In genomic region chr4:1176398-1177273, GRCh38 we compare ENCODE assay signal across 18 cellular contexts. TPM values are rescaled to one million over a fixed set of nuclear protein-coding genes. Genes with fewer than 3 reads are reported as not detected.
DNase-seq lines count a peak whose midpoint lies in the region; ATAC-seq, FAIRE-seq and TF ChIP-seq lines count a peak whose summit lies in the region.
"Had no signal": no experiment of that assay in that cellular context is flagged by ENCODE, and none has a peak within 500 bp of the region (broad histone marks: within the 10 kb centered on the region; RNA-seq: fewer than 3 reads in every experiment).

No MANE protein-coding gene starts in this region.

- no peak for FAIRE-seq in HepG2 (lab: Jason Lieb, UNC)

- in situ Hi-C loops in HepG2 (cut with HindIII; ENCODE audit: extremely low pct_ligation_motif_present, low pct_unique_long_range_greater_than_20kb), result no loop called here

- H3K36me3 ChIP-seq in heart right ventricle, result no peaks in the 10 kb centered on the region
- peaks cover 9% of the 10 kb centered on the region for H3K36me3 ChIP-seq in WERI-Rb-1
- no peaks in the 10 kb centered on the region for H3K36me3 ChIP-seq in HepG2 (replicated peaks in 1 of 2; ENCODE audit: control insufficient read depth in 1 of 2, insufficient read depth in 2 of 2, low read length in 2 of 2)
- no peaks in the 10 kb centered on the region for H3K36me3 ChIP-seq in vagina
- H3K36me3 ChIP-seq: stomach had no signal

- no peak for TF ChIP-seq CTCF in heart right ventricle (IDR thresholded peaks at IDR 0.05)
- TF ChIP-seq CTCF in WERI-Rb-1 (IDR thresholded peaks at IDR 0.05; ENCODE audit: low read depth, low read length), result no peak
- TF ChIP-seq CTCF in HepG2 (CRISPR knock-in tag; IDR thresholded peaks at IDR 0.05), result no peak
- TF ChIP-seq CTCF in vagina (IDR thresholded peaks at IDR 0.05), result no peak

- H3K4me3 ChIP-seq in heart right ventricle (no peak overlapping the region), right cardiac atrium (ENCODE audit: low read length) (no peak overlapping the region), WERI-Rb-1 (ENCODE audit: low read depth, low read length) (no peak overlapping the region), HepG2 (replicated peaks in 1 of 3; ENCODE audit: insufficient read depth in 1 of 3, low read depth in 2 of 3, low read length in 3 of 3) (peak overlapping the region in 1 of 3 experiments; percentile 56; a peak in 1 of 6 replicates), vagina (no peak overlapping the region)
- H3K4me3 ChIP-seq: stomach had no signal

- H3K79me2 ChIP-seq in HepG2 (ENCODE audit: insufficient read depth, low read length), result no peaks in the 10 kb centered on the region

- no TSS peak for BruUV-seq in HepG2 (replicated peaks; lab: Mats Ljungman, UMichigan)

- H3K4me1 ChIP-seq in heart right ventricle (peaks cover 10 to 46% (median 28%) of the 10 kb centered on the region in 9 donors), right cardiac atrium (ENCODE audit: control insufficient read depth, insufficient read depth, low read length) (no peaks in the 10 kb centered on the region), HepG2 (ENCODE audit: insufficient read depth, low read length) (peaks cover 61% of the 10 kb centered on the region), vagina (peaks cover 57% of the 10 kb centered on the region)

- 57 to 70% methylated on average over 1 of the region's 1 CpG for WGBS in heart right ventricle, 2 donors
- WGBS in right cardiac atrium, result 60% methylated on average over 1 of the region's 1 CpG
- WGBS in HepG2 (ENCODE audit: low lambda C conversion rate), result no CpG with 5 or more reads among the region's 1 CpG

- no peak for TF ChIP-seq RAD21 in HepG2 (CRISPR knock-in tag; IDR thresholded peaks at IDR 0.05)

- TF ChIP-seq EP300 in HepG2 (IDR thresholded peaks at IDR 0.05; ENCODE audit: low read depth in 2 of 2, low read length in 2 of 2), result no peak
- TF ChIP-seq EP300 in HepG2 (CRISPR knock-in tag; IDR thresholded peaks at IDR 0.05; ENCODE audit: borderline replicate concordance), result no peak

- intact Hi-C loops in heart right ventricle (cut with DNase I), result loop anchor here in 1 of 10 donors (5.0 kb wide), 1 partner anchor 46 kb away; no protein-coding TSS in a partner anchor
- intact Hi-C loops in right cardiac atrium (cut with DNase I), result loop anchor here in 1 of 4 donors (10.0 kb wide), 1 partner anchor 58 kb away; no protein-coding TSS in a partner anchor
- intact Hi-C loops in HepG2 (cut with micrococcal nuclease; ENCODE audit: unreplicated experiment), result no loop called here
- intact Hi-C loops in vagina (cut with DNase I), result no loop called here

- no peaks in the 10 kb centered on the region for H4K20me1 ChIP-seq in HepG2 (ENCODE audit: insufficient read depth, low read length)

- peak overlapping the region; percentile 6; the same call in 1 of the 2 replicates for H3K9ac ChIP-seq in HepG2 (ENCODE audit: insufficient read depth, low read depth, low read length)

- POLR2A ChIA-PET in HepG2 (lab: Yijun Ruan, JAX), result interaction anchor here (1.0 to 3.5 kb wide), 3 partner anchors 8 to 28 kb away, joined by 3 to 18 read pairs (median 9); no protein-coding TSS in a partner anchor

- no peak overlapping the region for H2AFZ ChIP-seq in HepG2 (ENCODE audit: low read length)

- TF ChIP-seq POLR2A in HepG2 (IDR thresholded peaks at IDR 0.05; ENCODE audit: insufficient read depth in 1 of 2, low read depth in 2 of 2, low read length in 2 of 2) (no peak), vagina (IDR thresholded peaks at IDR 0.05) (no peak)

- H3K4me2 ChIP-seq in HepG2 (ENCODE audit: low read depth, low read length), result peak overlapping the region; percentile 73

- ATAC-seq in heart right ventricle, result no peak
- no peak for ATAC-seq in right cardiac atrium
- ATAC-seq in HepG2, result no peak
- ATAC-seq in stimulated activated naive CD8-positive, alpha-beta T cell treated with anti-CD3 and anti-CD28 coated beads, Interleukin-15, Interleukin-2, amounts not matched to agents 100 U/mL and 50 U/mL, for 24 hours, result no peak
- ATAC-seq: naive thymus-derived CD8-positive, alpha-beta T cell had no signal

- H3K27me3 ChIP-seq in heart right ventricle (peaks cover 0 to 22% (median 9%) of the 10 kb centered on the region in 7 donors), right cardiac atrium (ENCODE audit: control insufficient read depth, insufficient read depth) (no peaks in the 10 kb centered on the region), WERI-Rb-1 (ENCODE audit: insufficient read depth, low read depth, severe bottlenecking) (no peaks in the 10 kb centered on the region), HepG2 (ENCODE audit: control insufficient read depth in 1 of 2, insufficient read depth in 2 of 2, low read length in 2 of 2) (peaks cover 0 to 1% of the 10 kb centered on the region in 2 experiments; a peak in 1 of 5 replicates), vagina (no peaks in the 10 kb centered on the region)

- peaks cover 0 to 22% (median 0%) of the 10 kb centered on the region in 11 donors for H3K9me3 ChIP-seq in heart right ventricle
- H3K9me3 ChIP-seq in right cardiac atrium (ENCODE audit: control insufficient read depth, low read length), result no peaks in the 10 kb centered on the region
- H3K9me3 ChIP-seq in WERI-Rb-1 (ENCODE audit: severe bottlenecking), result peaks cover 30% of the 10 kb centered on the region
- peaks cover 12% of the 10 kb centered on the region for H3K9me3 ChIP-seq in HepG2 (ENCODE audit: low read length)
- no peaks in the 10 kb centered on the region for H3K9me3 ChIP-seq in vagina

- CTCF ChIA-PET in HepG2 (lab: Yijun Ruan, JAX; ENCODE audit: low intra/inter-chr PET ratio, low total read pairs), result no interaction called here

- no peak for DNase-seq in heart right ventricle
- no peak for DNase-seq in right cardiac atrium
- DNase-seq in WERI-Rb-1, result no peak
- no peak for DNase-seq in HepG2 (ENCODE audit: low spot score)
- no peak for DNase-seq in vagina (ENCODE audit: extremely low spot score in 2 of 2)
- DNase-seq in mucosa of gallbladder (ENCODE audit: low spot score), result no peak
- no peak for DNase-seq in activated effector memory CD4-positive, alpha-beta T cell treated with Interleukin-2 at 50 U/mL for 16 hours
- DNase-seq in stimulated activated naive CD8-positive, alpha-beta T cell treated with anti-CD3 and anti-CD28 coated beads, Interleukin-15, Interleukin-2, amounts not matched to agents 100 U/mL and 50 U/mL, for 24 hours, result no peak
- DNase-seq: activated naive CD8-positive, alpha-beta T cell treated with anti-CD3 and anti-CD28 coated beads, Interleukin-2, amount 10 ng/mL, durations not matched to agents 7 days and 5 days; activated T-cell treated with anti-CD3 and anti-CD28 coated beads for 4 hours; central memory CD4-positive, alpha-beta T cell; effector CD8-positive, alpha-beta T cell; Karpas-422; NCI-H345; SIG-M5 had no signal

- H3K27ac ChIP-seq in heart right ventricle, result peak overlapping the region in 8 of 10 donors; percentile 59 to 87 (median 77)
- no peak overlapping the region for H3K27ac ChIP-seq in right cardiac atrium (ENCODE audit: low read length)
- H3K27ac ChIP-seq in WERI-Rb-1, result peak overlapping the region; percentile 67
- H3K27ac ChIP-seq in HepG2 (ENCODE audit: extremely low read length, insufficient read depth, low read length), result no peak overlapping the region
- peak overlapping the region; percentile 80 for H3K27ac ChIP-seq in vagina

TF ChIP-seq in HepG2, 621 proteins besides CTCF, POLR2A, EP300 and RAD21 (continues in another document):
- TF ChIP-seq SAP130 (CRISPR knock-in tag; IDR thresholded peaks at IDR 0.05; ENCODE audit: low read depth), result 0 out of 2 replicates have a peak, but pooled peaks have one; percentile 12
- TF ChIP-seq ZBTB25 (CRISPR knock-in tag; IDR thresholded peaks at IDR 0.05), result no peak
- TF ChIP-seq ZNF263 (CRISPR knock-in tag; IDR thresholded peaks at IDR 0.05), result no peak
- 0 out of 2 replicates have a peak, but pooled peaks have one; percentile 16 for TF ChIP-seq IRF2 (CRISPR knock-in tag; IDR thresholded peaks at IDR 0.05)
- no peak for TF ChIP-seq ZNF124 (CRISPR knock-in tag; IDR thresholded peaks at IDR 0.05)
- no peak for TF ChIP-seq ZSCAN31 (CRISPR knock-in tag; IDR thresholded peaks at IDR 0.05; ENCODE audit: low read depth)

RNA-seq across cellular contexts. Expression of gene SPON2, which starts 4.3 kb away (rescaled TPM):
- total RNA-seq in heart right ventricle (10 to 100 TPM in 7 of 10 donors, 1 to 10 TPM in 3; 5.3 to 25.5 (median 11.6) TPM), right cardiac atrium (10 to 100 TPM; 12.2 to 27.4 (median 14.2) TPM), HepG2 (2016; rRNA removed; fragmentation: Illumina TruSeq; extraction: Trizol) (12.5 and 17.4 TPM in 2 replicates), vagina (72.2 TPM), mucosa of gallbladder (52.0 TPM)
- polyA plus RNA-seq in heart right ventricle (10 to 100 TPM; 14.5 to 40.5 TPM), right cardiac atrium (9.6 TPM), HepG2 (2011; rRNA removed) (55.2 and 80.8 TPM in 2 replicates)
- 4.7 and 5.3 TPM in 2 replicates for total RNA-seq in HepG2 (2016; cell fraction: cytosol; rRNA removed; fragmentation: Illumina TruSeq; extraction: Trizol; ENCODE audit: low read depth)
- total RNA-seq in HepG2 (2016; cell fraction: insoluble cytoplasmic fraction; rRNA removed; fragmentation: Illumina TruSeq; extraction: Trizol), result 13.2 and 25.5 TPM in 2 replicates
- total RNA-seq in HepG2 (2016; cell fraction: membrane; rRNA removed; fragmentation: Illumina TruSeq; extraction: Trizol), result 9.4 and 9.5 TPM in 2 replicates
- total RNA-seq in HepG2 (2016; cell fraction: nucleus; rRNA removed; fragmentation: Illumina TruSeq; extraction: Trizol), result 15.0 and 17.4 TPM in 2 replicates
- polyA plus RNA-seq in HepG2 (2011; cell fraction: cytosol; rRNA removed), result 34.7 and 69.3 TPM in 2 replicates
- 320 and 335 TPM in 2 replicates for polyA plus RNA-seq in HepG2 (2011; cell fraction: nucleus; rRNA removed)
- polyA plus RNA-seq in HepG2 (2012), result 21.8 and 46.8 TPM in 2 replicates
- 3.7 and 4.9 TPM in 2 replicates for polyA plus RNA-seq in HepG2 (2016; cell fraction: cytosol; fragmentation: Illumina TruSeq; extraction: Trizol; ENCODE audit: low read depth)
- polyA plus RNA-seq in HepG2 (2016; cell fraction: insoluble cytoplasmic fraction; fragmentation: Illumina TruSeq; extraction: Trizol; ENCODE audit: low read depth), result 12.3 and 15.6 TPM in 2 replicates
- 8.6 and 9.0 TPM in 2 replicates for polyA plus RNA-seq in HepG2 (2016; cell fraction: membrane; fragmentation: Illumina TruSeq; extraction: Trizol; ENCODE audit: low read depth)
- 34.9 and 43.2 TPM in 2 replicates for polyA plus RNA-seq in HepG2 (2016; cell fraction: nucleus; fragmentation: Illumina TruSeq; extraction: Trizol; ENCODE audit: insufficient read depth, low read depth)
- polyA minus RNA-seq in HepG2 (2011; rRNA and poly(A)+ RNA removed; ENCODE audit: low replicate concordance), result 0.65 and 46.4 TPM in 2 replicates
- 20.2 and 29.8 TPM in 2 replicates for polyA minus RNA-seq in HepG2 (2011; cell fraction: cytosol; rRNA and poly(A)+ RNA removed)
- 33.9 and 38.4 TPM in 2 replicates for polyA minus RNA-seq in HepG2 (2011; cell fraction: nucleus; rRNA and poly(A)+ RNA removed)
- total RNA-seq: G401 had no signal

Comparison
In these comparisons a context has a peak if more than half of its experiments do, and no peak if none do; other contexts are left out.
1. H3K27ac ChIP-seq: peak in heart right ventricle (8 of 10), WERI-Rb-1 (single experiment) and vagina (single experiment); none in right cardiac atrium (single experiment) and HepG2 (single experiment).